1 cellular context compared by ENCODE assay signal in genomic region chr2:145199052-145199451, GRCh38.
TF ChIP-seq lines count a peak whose summit lies in the region.

No MANE protein-coding gene starts in this region.

TF ChIP-seq in HepG2, 621 proteins besides CTCF, POLR2A, EP300 and RAD21 (continued from another document):
- TF ChIP-seq ZC3H4 (CRISPR knock-in tag; IDR thresholded peaks at IDR 0.05; ENCODE audit: borderline replicate concordance): no peak
- no peak for TF ChIP-seq ZZZ3 (CRISPR knock-in tag; IDR thresholded peaks at IDR 0.05; ENCODE audit: borderline replicate concordance)
- no peak for TF ChIP-seq AHDC1 (CRISPR knock-in tag; IDR thresholded peaks at IDR 0.05; ENCODE audit: borderline replicate concordance)
- no peak for TF ChIP-seq HNF1B (CRISPR knock-in tag; IDR thresholded peaks at IDR 0.05)
- no peak for TF ChIP-seq SMAD3 (CRISPR knock-in tag; IDR thresholded peaks at IDR 0.05)
- no peak for TF ChIP-seq ETS1 (CRISPR knock-in tag; IDR thresholded peaks at IDR 0.05)
